In genomic region chr11:112200252-112200651, GRCh38 we compare ENCODE assay signal across 16 cellular contexts.
"Had no signal": no experiment of that assay in that cellular context is flagged by ENCODE, and none has a peak within 500 bp of the region (broad histone marks: within the 10 kb centered on the region; RNA-seq: fewer than 3 reads in every experiment).

No MANE protein-coding gene starts in this region.

- H3K4me3 ChIP-seq: coronary artery, mucosa of descending colon, pancreas, sigmoid colon, testis, upper lobe of left lung had no signal

- H3K36me3 ChIP-seq: brain microvascular endothelial cell, pancreas, sigmoid colon, upper lobe of left lung had no signal

- H3K9me3 ChIP-seq: mucosa of descending colon, pancreas, sigmoid colon, testis, upper lobe of left lung had no signal

- H3K4me1 ChIP-seq: pancreas, sigmoid colon, testis, upper lobe of left lung had no signal

- H3K27me3 ChIP-seq: brain microvascular endothelial cell, pancreas, sigmoid colon, testis, upper lobe of left lung had no signal

- H3K27ac ChIP-seq: brain microvascular endothelial cell, coronary artery, pancreas, sigmoid colon, testis, upper lobe of left lung had no signal

- DNase-seq: activated naive CD4-positive, alpha-beta T cell; activated naive CD8-positive, alpha-beta T cell treated with anti-CD3 and anti-CD28 coated beads, Interleukin-2, amount 10 ng/mL, durations not matched to agents 7 days and 5 days; anterior cingulate cortex; brain microvascular endothelial cell; effector CD4-positive, alpha-beta T cell; foreskin fibroblast; hippocampal formation; mucosa of descending colon; naive thymus-derived CD4-positive, alpha-beta T cell; pancreas; sigmoid colon; stimulated activated CD4-positive, alpha-beta T cell treated with anti-CD3 and anti-CD28 coated beads, Interleukin-1b, Interleukin-23, amount 100 ng/mL, for 48 hours; stimulated activated naive CD8-positive, alpha-beta T cell treated with anti-CD3 and anti-CD28 coated beads, Interleukin-15, amount 100 ng/mL, for 72 hours; testis; upper lobe of left lung had no signal
